ENCODE assay signal across 12 cellular contexts in the genomic region with DNA sequence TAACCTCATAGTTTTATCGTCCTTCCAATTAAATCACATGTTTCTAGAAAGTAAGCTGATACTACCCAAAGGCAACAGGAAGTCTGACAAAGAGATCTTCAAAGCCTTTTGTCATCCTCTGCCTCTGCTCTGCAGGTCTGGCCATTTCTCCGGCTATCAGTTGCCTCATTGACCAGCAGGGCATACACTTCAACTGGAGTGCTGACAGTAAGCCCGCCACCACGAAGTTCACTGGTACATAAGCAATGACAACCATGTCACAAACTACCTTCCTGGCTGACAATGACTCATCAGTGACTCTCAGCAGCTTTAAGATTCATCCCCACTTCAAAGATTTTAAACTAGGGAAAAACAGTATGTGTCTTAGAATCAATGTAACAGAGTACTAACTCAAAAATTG. TPM values are rescaled to one million over a fixed set of nuclear protein-coding genes. Genes with fewer than 3 reads are reported as not detected.
DNase-seq lines count a peak whose midpoint lies in the region; ATAC-seq, FAIRE-seq and TF ChIP-seq lines count a peak whose summit lies in the region.
"Had no signal": no experiment of that assay in that cellular context is flagged by ENCODE, and none has a peak within 500 bp of the region (broad histone marks: within the 10 kb centered on the region; RNA-seq: fewer than 3 reads in every experiment).

No MANE protein-coding gene starts in this region.

- H3K36me3 Mint-ChIP-seq in activated T-cell treated with anti-CD3 and anti-CD28 coated beads, Interleukin-2, amount 50 U/mL, for 24 hours (ENCODE audit: low read depth), result peaks cover 69% of the 10 kb centered on the region
- H3K36me3 Mint-ChIP-seq in progenitor cell of endocrine pancreas (ENCODE audit: insufficient read depth), result peaks cover 21% of the 10 kb centered on the region

- H3K4me2 ChIP-seq in keratinocyte (ENCODE audit: control insufficient read depth, extremely low read depth, insufficient read depth, low read depth, low read length), result no peak overlapping the region
- H3K4me2 ChIP-seq: BLaER1 had no signal

- no peak for TF ChIP-seq CTCF in keratinocyte (optimal IDR thresholded peaks at IDR 0.05 in 1 of 3, IDR thresholded peaks at IDR 0.05 in 1 of 3, conservative IDR thresholded peaks at IDR 0.05 in 1 of 3; ENCODE audit: extremely low read depth in 1 of 3, insufficient read depth in 2 of 3, low read length in 3 of 3)
- no peak for TF ChIP-seq CTCF in progenitor cell of endocrine pancreas (IDR thresholded peaks at IDR 0.05; ENCODE audit: unreplicated experiment)

- no peak for ATAC-seq in GM21528 (IDR thresholded peaks at IDR 0.05; ENCODE audit: low FRiP score, unreplicated experiment)
- ATAC-seq: Panc1 had no signal

- H3K4me3 ChIP-seq in Jurkat, Clone E6-1 (ENCODE audit: low read length), result no peak overlapping the region
- H3K4me3 ChIP-seq in keratinocyte (ENCODE audit: control insufficient read depth in 2 of 3, extremely low read depth in 1 of 3, insufficient read depth in 2 of 3, low read depth in 1 of 3, low read length in 3 of 3) (no peak overlapping the region), HAP-1 (no peak overlapping the region)
- H3K4me3 ChIP-seq: BLaER1 had no signal

- no peak overlapping the region for H2AFZ ChIP-seq in keratinocyte (ENCODE audit: control insufficient read depth, low read length)

- H3K36me3 ChIP-seq in keratinocyte (ENCODE audit: control insufficient read depth in 2 of 2, extremely low read depth in 1 of 2, insufficient read depth in 2 of 2, low read length in 2 of 2) (peaks cover 0 to 4% of the 10 kb centered on the region in 2 experiments), HAP-1 (replicated peaks) (no peaks in the 10 kb centered on the region; the same call in 1 of the 2 replicates)

- DNase-seq in A172 (ENCODE audit: low spot score), result peak; percentile 36
- peak; percentile 3 for DNase-seq in Jurkat, Clone E6-1 (ENCODE audit: low read depth, low spot score)
- peak; percentile 57 for DNase-seq in activated T-cell treated with anti-CD3 and anti-CD28 coated beads, Interleukin-2, amount 50 U/mL, for 24 hours
- no peak for DNase-seq in keratinocyte (ENCODE audit: low read depth, low spot score)
- no peak for DNase-seq in HAP-1 (ENCODE audit: low spot score in 2 of 2)
- no peak for DNase-seq in progenitor cell of endocrine pancreas (ENCODE audit: low spot score, unreplicated experiment)
- DNase-seq in COLO668 (lab: John Stamatoyannopoulos, UW; ENCODE audit: unreplicated experiment), result no peak
- DNase-seq: NCI-H146 had no signal

- peaks cover 63% of the 10 kb centered on the region for H3K4me1 Mint-ChIP-seq in activated T-cell treated with anti-CD3 and anti-CD28 coated beads, Interleukin-2, amount 50 U/mL, for 24 hours (ENCODE audit: low read depth)
- peaks cover 4% of the 10 kb centered on the region for H3K4me1 Mint-ChIP-seq in progenitor cell of endocrine pancreas (ENCODE audit: low read depth)
- H3K4me1 Mint-ChIP-seq: neural crest cell had no signal

- H4K20me1 ChIP-seq in keratinocyte (ENCODE audit: control insufficient read depth, extremely low read depth, insufficient read depth, low read length), result no peaks in the 10 kb centered on the region

- no peak overlapping the region for H3K27ac ChIP-seq in keratinocyte (ENCODE audit: control insufficient read depth, insufficient read depth, low read length)
- H3K27ac ChIP-seq: BLaER1 had no signal

- dilution Hi-C loops in keratinocyte (cut with MboI; ENCODE audit: extremely low pct_ligation_motif_present, low sequenced_read_pairs), result no loop called here

- H3K4me1 ChIP-seq in keratinocyte (ENCODE audit: control insufficient read depth, extremely low read depth, insufficient read depth, low read length) (peaks cover 15% of the 10 kb centered on the region), HAP-1 (peaks cover 2% of the 10 kb centered on the region; the same call in 1 of the 2 replicates)
- H3K4me1 ChIP-seq: BLaER1 had no signal

- FAIRE-seq in keratinocyte (lab: Jason Lieb, UNC), result peak; percentile 17

- H3K9me3 Mint-ChIP-seq in activated T-cell treated with anti-CD3 and anti-CD28 coated beads, Interleukin-2, amount 50 U/mL, for 24 hours, result peaks cover 3% of the 10 kb centered on the region
- peaks cover 9% of the 10 kb centered on the region for H3K9me3 Mint-ChIP-seq in progenitor cell of endocrine pancreas (ENCODE audit: low read depth)
- H3K9me3 Mint-ChIP-seq: neural crest cell had no signal

- peak overlapping the region; percentile 91 for H3K27ac Mint-ChIP-seq in activated T-cell treated with anti-CD3 and anti-CD28 coated beads, Interleukin-2, amount 50 U/mL, for 24 hours
- H3K27ac Mint-ChIP-seq in progenitor cell of endocrine pancreas, result no peak overlapping the region

- no peaks in the 10 kb centered on the region for H3K27me3 Mint-ChIP-seq in activated T-cell treated with anti-CD3 and anti-CD28 coated beads, Interleukin-2, amount 50 U/mL, for 24 hours
- H3K27me3 Mint-ChIP-seq in progenitor cell of endocrine pancreas, result no peaks in the 10 kb centered on the region

- H3K9ac ChIP-seq in keratinocyte (ENCODE audit: control insufficient read depth, extremely low read depth, insufficient read depth, low read length), result no peak overlapping the region
- H3K9ac ChIP-seq: BLaER1 had no signal

- H3K27me3 ChIP-seq in keratinocyte (ENCODE audit: control insufficient read depth, extremely low read depth, insufficient read depth, low read length), result no peaks in the 10 kb centered on the region
- H3K27me3 ChIP-seq in HAP-1 (ENCODE audit: low read depth), result no peaks in the 10 kb centered on the region
- H3K27me3 ChIP-seq: BLaER1 had no signal

- no peaks in the 10 kb centered on the region for H3K9me1 ChIP-seq in keratinocyte (ENCODE audit: control insufficient read depth, extremely low read depth, insufficient read depth, low read length)

- peaks cover 49% of the 10 kb centered on the region for H3K79me2 ChIP-seq in keratinocyte (ENCODE audit: control insufficient read depth, insufficient read depth, low read length)

- in situ Hi-C loops in HAP-1 (cut with MboI; ENCODE audit: low sequenced_read_pairs), result no loop called here

- H3K9me3 ChIP-seq in keratinocyte (ENCODE audit: control insufficient read depth, low read depth, low read length) (no peaks in the 10 kb centered on the region), HAP-1 (no peaks in the 10 kb centered on the region)

- H3K4me3 Mint-ChIP-seq in activated T-cell treated with anti-CD3 and anti-CD28 coated beads, Interleukin-2, amount 50 U/mL, for 24 hours, result no peak overlapping the region
- no peak overlapping the region for H3K4me3 Mint-ChIP-seq in progenitor cell of endocrine pancreas (ENCODE audit: low read depth)
- H3K4me3 Mint-ChIP-seq: neural crest cell had no signal

RNA-seq across cellular contexts. Expression of a gene that starts 20.6 kb away (rescaled TPM):
- 152 and 175 TPM in 2 replicates for total RNA-seq in A172 (2014; rRNA removed; shearing (Covaris generic))
- 54.0 TPM for polyA plus RNA-seq in Jurkat, Clone E6-1 (2012; ENCODE audit: insufficient read depth, insufficient read length)
- polyA plus RNA-seq in keratinocyte, result 93.4 to 123 TPM (median 93.6 TPM) in 3 replicates
- 160 TPM for polyA plus RNA-seq in keratinocyte (2011; ENCODE audit: low read depth)
- polyA plus RNA-seq in keratinocyte (2011; cell fraction: cytosol; rRNA removed), result 36.7 and 66.6 TPM in 2 replicates
- polyA plus RNA-seq in keratinocyte (2011; cell fraction: nucleus; rRNA removed), result 136 and 161 TPM in 2 replicates
- polyA plus RNA-seq in keratinocyte (2012; ENCODE audit: low replicate concordance), result 62.2 and 70.2 TPM in 2 replicates
- polyA minus RNA-seq in keratinocyte, result 48.0 to 92.3 TPM (median 82.8 TPM) in 3 replicates
- polyA minus RNA-seq in keratinocyte (2011; cell fraction: cytosol; rRNA and poly(A)+ RNA removed), result 68.1 TPM
- polyA minus RNA-seq in keratinocyte (2011; cell fraction: nucleus; rRNA and poly(A)+ RNA removed), result 116 and 189 TPM in 2 replicates
- 68.5 and 68.8 TPM in 2 replicates for total RNA-seq in progenitor cell of endocrine pancreas

Comparison
In these comparisons a context has a peak if more than half of its experiments do, and no peak if none do; other contexts are left out.
1. DNase-seq: peak in A172 (single experiment), Jurkat, Clone E6-1 (single experiment) and activated T-cell treated with anti-CD3 and anti-CD28 coated beads, Interleukin-2, amount 50 U/mL, for 24 hours (single experiment); none in keratinocyte (single experiment), HAP-1 (0 of 2), progenitor cell of endocrine pancreas (single experiment) and COLO668 (single experiment).